9 cellular contexts compared by ENCODE assay signal in the genomic region with DNA sequence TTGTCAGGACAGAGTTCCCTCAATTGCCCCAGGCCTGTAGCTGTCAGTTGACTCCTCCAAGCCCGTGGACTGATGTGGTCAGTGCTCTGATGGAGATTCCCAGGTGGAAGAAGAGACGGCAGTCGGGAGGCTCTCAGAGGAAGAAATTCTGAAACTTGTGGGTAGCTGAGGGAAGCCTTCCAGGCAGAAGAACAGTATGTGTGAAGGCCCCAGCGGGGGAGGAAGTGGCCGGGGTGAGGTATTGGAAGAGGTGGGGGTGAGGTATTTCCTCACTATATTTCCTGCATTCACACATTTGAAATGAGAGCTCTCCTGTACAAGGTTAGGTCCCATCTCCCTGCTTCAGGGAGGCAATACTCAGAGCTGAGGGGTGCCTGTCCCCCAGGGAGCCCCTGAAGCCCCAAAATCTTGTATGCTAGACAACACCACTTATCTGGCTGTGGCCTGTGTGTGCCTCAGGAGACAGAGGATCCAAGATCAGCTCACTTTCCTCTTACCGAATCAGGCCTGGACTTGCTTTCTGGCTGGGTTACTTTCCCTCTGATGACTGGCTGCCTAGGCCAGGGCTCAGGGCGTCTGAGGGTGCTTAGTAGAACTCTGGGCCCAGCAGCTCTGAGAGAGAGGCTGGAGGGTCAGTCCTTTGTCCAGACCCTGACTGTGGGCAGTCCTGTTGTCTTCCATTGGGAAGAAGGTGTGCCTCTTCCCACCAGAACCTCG. TPM values are rescaled to one million over a fixed set of nuclear protein-coding genes. Genes with fewer than 3 reads are reported as not detected.
DNase-seq lines count a peak whose midpoint lies in the region; ATAC-seq and TF ChIP-seq lines count a peak whose summit lies in the region.
"Had no signal": no experiment of that assay in that cellular context is flagged by ENCODE, and none has a peak within 500 bp of the region (broad histone marks: within the 10 kb centered on the region; RNA-seq: fewer than 3 reads in every experiment).

No MANE protein-coding gene starts in this region.

- H3K27ac ChIP-seq in thyroid gland, result peak overlapping the region in 2 of 3 donors; percentile 49 to 56
- H3K27ac ChIP-seq: parathyroid adenoma had no signal

- no peaks in the 10 kb centered on the region for H3K27me3 ChIP-seq in thyroid gland

- 63 to 73% methylated on average over 5 to 6 of the region's 8 CpGs for WGBS in thyroid gland, 2 donors

- no peaks in the 10 kb centered on the region for H3K9me3 Mint-ChIP-seq in MCF 10A (ENCODE audit: unreplicated experiment)
- no peaks in the 10 kb centered on the region for H3K9me3 Mint-ChIP-seq in nephron progenitor cell

- H3K36me3 Mint-ChIP-seq in MCF 10A (ENCODE audit: insufficient read depth, unreplicated experiment) (peaks cover 13% of the 10 kb centered on the region), nephron progenitor cell (ENCODE audit: low read depth) (peaks cover 20% of the 10 kb centered on the region)

- H3K4me3 ChIP-seq in thyroid gland (replicated peaks in 1 of 3), result no peak overlapping the region

- H3K4me1 Mint-ChIP-seq in MCF 10A (ENCODE audit: insufficient read depth, unreplicated experiment), result peaks cover 39% of the 10 kb centered on the region
- peaks cover 30% of the 10 kb centered on the region for H3K4me1 Mint-ChIP-seq in nephron progenitor cell

- H3K36me3 ChIP-seq in thyroid gland, result peaks cover 4 to 6% of the 10 kb centered on the region in 2 donors

- TF ChIP-seq CTCF in MCF 10A (IDR thresholded peaks at IDR 0.05; ENCODE audit: unreplicated experiment), result no peak
- no peak for TF ChIP-seq CTCF in nephron progenitor cell (IDR thresholded peaks at IDR 0.05)
- TF ChIP-seq CTCF in thyroid gland (IDR thresholded peaks at IDR 0.05), result no peak

- CTCF ChIA-PET in MCF 10A (lab: Yijun Ruan, JAX), result interaction anchor here (0.6 to 1.6 kb wide), 8 partner anchors 9 to 371 kb away, joined by 3 to 7 read pairs (median 4); a partner anchor contains a TSS

- no TSS peak for BruUV-seq in MCF 10A (replicated peaks; lab: Mats Ljungman, UMichigan)

- peak overlapping the region; percentile 55 for H3K27ac Mint-ChIP-seq in MCF 10A (ENCODE audit: low read depth, unreplicated experiment)
- H3K27ac Mint-ChIP-seq in nephron progenitor cell, result peak overlapping the region; percentile 70

- peak; percentile 78 for ATAC-seq in GM21447 (IDR thresholded peaks at IDR 0.05; ENCODE audit: unreplicated experiment)
- ATAC-seq in HG03460 (IDR thresholded peaks at IDR 0.05; ENCODE audit: unreplicated experiment), result no peak
- no peak for ATAC-seq in GM19328 (IDR thresholded peaks at IDR 0.05; ENCODE audit: unreplicated experiment)

- no peak for TF ChIP-seq POLR2A in thyroid gland (IDR thresholded peaks at IDR 0.05)

- H3K27me3 Mint-ChIP-seq in MCF 10A (ENCODE audit: insufficient read depth, unreplicated experiment) (no peaks in the 10 kb centered on the region), nephron progenitor cell (ENCODE audit: low read depth, poor library complexity) (peaks cover 2% of the 10 kb centered on the region)

- H3K4me1 ChIP-seq in thyroid gland, result peaks cover 25 to 37% of the 10 kb centered on the region in 2 donors

- H3K9me3 ChIP-seq in thyroid gland, result no peaks in the 10 kb centered on the region

- intact Hi-C loops in MCF 10A (cut with micrococcal nuclease) (no loop called here), thyroid gland (cut with DNase I) (no loop called here)

- peak; percentile 52 for DNase-seq in UCSD-AML1 (lab: John Stamatoyannopoulos, UW; ENCODE audit: unreplicated experiment)
- DNase-seq in MCF 10A (ENCODE audit: unreplicated experiment), result peak; percentile 47
- no peak for DNase-seq in nephron progenitor cell
- no peak for DNase-seq in thyroid gland
- DNase-seq in SHP77 treated with DMSO at 0.1 percent for 48 hours (lab: John Stamatoyannopoulos, UW), result no peak

- H3K4me3 Mint-ChIP-seq in MCF 10A (ENCODE audit: unreplicated experiment) (peak overlapping the region; percentile 4), nephron progenitor cell (no peak overlapping the region)

- POLR2A ChIA-PET in MCF 10A (lab: Yijun Ruan, JAX), result interaction anchor here (0.6 to 2.8 kb wide), 8 partner anchors 8 to 425 kb away, joined by 3 to 22 read pairs (median 4); partner anchors contain the start of gene AAR2

RNA-seq across cellular contexts. Expression of gene MYL9, which starts 49.3 kb away (rescaled TPM):
- total RNA-seq in MCF 10A (2022), result 4.3 and 7.9 TPM in 2 replicates
- total RNA-seq in thyroid gland, result 100 to 1,000 TPM in 1 of 4 donors, 10 to 100 TPM in 3; 60.9 to 161 (median 80.3) TPM

Comparison
In these comparisons a context has a peak if more than half of its experiments do, and no peak if none do; other contexts are left out.
1. DNase-seq: peak in UCSD-AML1 (single experiment) and MCF 10A (single experiment); none in nephron progenitor cell (single experiment), thyroid gland (0 of 2) and SHP77 treated with DMSO at 0.1 percent for 48 hours (single experiment).